8 cellular contexts compared by ENCODE assay signal in the genomic region with DNA sequence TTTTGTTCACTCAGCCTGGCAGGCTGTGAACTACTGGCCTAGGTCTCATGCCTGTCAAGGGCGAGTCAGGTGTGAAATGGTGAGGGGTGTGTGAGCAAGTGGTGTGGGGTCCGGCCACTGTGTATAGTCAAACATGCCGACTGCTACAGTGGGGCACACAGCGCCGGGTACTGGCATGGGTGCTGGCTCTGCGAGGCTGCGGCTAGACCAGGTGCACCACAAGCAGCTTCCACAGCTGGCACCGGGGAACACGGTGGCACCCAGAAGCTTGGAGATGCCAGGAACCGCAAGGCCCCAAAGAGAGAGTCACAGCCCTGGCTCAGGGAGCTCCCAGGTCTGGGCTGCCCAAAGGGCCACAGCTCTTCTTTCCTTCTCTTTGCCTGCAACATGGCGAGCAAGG. TPM values are rescaled to one million over a fixed set of nuclear protein-coding genes. Genes with fewer than 3 reads are reported as not detected.
"Had no signal": no experiment of that assay in that cellular context is flagged by ENCODE, and none has a peak within 500 bp of the region (broad histone marks: within the 10 kb centered on the region; RNA-seq: fewer than 3 reads in every experiment).

No MANE protein-coding gene starts in this region.

- H3K4me3 ChIP-seq: GM23248, HAP-1 had no signal

- DNase-seq: GM23248, GOT3, H7, HFFc6 had no signal

- H2AFZ ChIP-seq: GM23248 had no signal

- H3K27ac ChIP-seq: GM23248, HL-60 had no signal

- H3K36me3 ChIP-seq: HAP-1 had no signal

- H3K9ac ChIP-seq: GM23248 had no signal

- H3K9me3 ChIP-seq: HAP-1 had no signal

- H3K4me1 ChIP-seq: HAP-1 had no signal

RNA-seq across cellular contexts. Expression of gene CCDC68, which starts 49.7 kb away (rescaled TPM):
- total RNA-seq: H4 had no signal
- polyA plus RNA-seq: IgD-negative memory B cell had no signal
